In the genomic region with DNA sequence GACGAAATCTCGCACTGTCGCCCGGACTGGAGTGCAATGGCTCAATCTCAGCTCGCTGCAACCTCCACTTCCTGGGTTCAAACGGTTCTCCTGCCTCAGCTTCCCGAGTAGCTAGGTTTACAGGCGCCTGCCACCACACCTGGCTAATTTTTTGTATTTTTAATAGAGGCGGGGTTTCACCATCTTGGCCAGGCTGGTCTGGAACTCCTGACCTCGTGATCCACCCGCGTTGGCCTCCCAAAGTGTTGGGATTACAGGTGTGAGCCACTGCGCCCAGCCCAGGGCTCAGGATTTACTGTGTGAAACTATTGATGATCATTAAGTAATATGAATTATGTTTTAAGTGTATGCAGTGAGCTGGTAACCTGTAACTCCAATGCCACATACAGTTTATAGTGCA, we compare ENCODE assay signal across 1 cellular context.
TF ChIP-seq lines count a peak whose summit lies in the region.

No MANE protein-coding gene starts in this region.

TF ChIP-seq in H1, 55 proteins besides CTCF, POLR2A, EP300 and RAD21:
- 0 out of 2 replicates have a peak, but pooled peaks have one; percentile 26 for TF ChIP-seq POLR2AphosphoS5 (IDR thresholded peaks at IDR 0.05; ENCODE audit: low read depth, low read length)
